Comparison of ENCODE assay signal across 21 cellular contexts in genomic region chr3:24477090-24477656, GRCh38. TPM values are rescaled to one million over a fixed set of nuclear protein-coding genes. Genes with fewer than 3 reads are reported as not detected.
DNase-seq lines count a peak whose midpoint lies in the region; ATAC-seq and TF ChIP-seq lines count a peak whose summit lies in the region.
"Had no signal": no experiment of that assay in that cellular context is flagged by ENCODE, and none has a peak within 500 bp of the region (broad histone marks: within the 10 kb centered on the region; RNA-seq: fewer than 3 reads in every experiment).

No MANE protein-coding gene starts in this region.

- no peak overlapping the region for H3K27ac Mint-ChIP-seq in activated CD4-positive, alpha-beta T cell treated with anti-CD3 and anti-CD28 coated beads for 36 hours
- H3K27ac Mint-ChIP-seq: CD4-positive, alpha-beta memory T cell; HFFc6 had no signal

- no peaks in the 10 kb centered on the region for H3K36me3 Mint-ChIP-seq in activated CD4-positive, alpha-beta T cell treated with anti-CD3 and anti-CD28 coated beads for 36 hours (ENCODE audit: low read depth)
- H3K36me3 Mint-ChIP-seq: CD4-positive, alpha-beta memory T cell had no signal

- POLR2A ChIA-PET in activated CD4-positive, alpha-beta T cell treated with anti-CD3 and anti-CD28 coated beads for 36 hours (lab: Charles Lee), result no interaction called here

- no peaks in the 10 kb centered on the region for H3K4me1 Mint-ChIP-seq in activated CD4-positive, alpha-beta T cell treated with anti-CD3 and anti-CD28 coated beads for 36 hours
- H3K4me1 Mint-ChIP-seq: CD4-positive, alpha-beta memory T cell had no signal

- no peak for TF ChIP-seq CTCF in ascending aorta (IDR thresholded peaks at IDR 0.05)
- TF ChIP-seq CTCF in tibial artery (IDR thresholded peaks at IDR 0.05), result no peak

- H3K4me1 ChIP-seq in HUES48 (ENCODE audit: control insufficient read depth, insufficient read depth, low read length) (peaks cover 37% of the 10 kb centered on the region), ascending aorta (peaks cover 0 to 23% of the 10 kb centered on the region in 2 donors), iPS-20b (ENCODE audit: insufficient read depth, low read length) (peaks cover 25% of the 10 kb centered on the region; the same call in 1 of the 2 replicates), tibial artery (peaks cover 0 to 76% (median 32%) of the 10 kb centered on the region in 4 donors)
- H3K4me1 ChIP-seq: BE2C had no signal

- no peaks in the 10 kb centered on the region for H3K9me3 ChIP-seq in HUES48 (ENCODE audit: control insufficient read depth, insufficient read depth, low read length)
- H3K9me3 ChIP-seq in ascending aorta, result no peaks in the 10 kb centered on the region
- no peaks in the 10 kb centered on the region for H3K9me3 ChIP-seq in iPS-20b (ENCODE audit: insufficient read depth, low read depth, low read length)
- no peaks in the 10 kb centered on the region for H3K9me3 ChIP-seq in tibial artery
- H3K9me3 ChIP-seq: BE2C had no signal

- H3K27me3 Mint-ChIP-seq in activated CD4-positive, alpha-beta T cell treated with anti-CD3 and anti-CD28 coated beads for 36 hours, result peaks cover 3% of the 10 kb centered on the region

- H3K27ac ChIP-seq in HUES48 (ENCODE audit: low read depth, low read length) (peak overlapping the region; percentile 69), ascending aorta (peak overlapping the region; percentile 54 to 58), iPS-20b (ENCODE audit: low read length) (no peak overlapping the region), tibial artery (peak overlapping the region; percentile 3 to 34)

- peaks cover 13% of the 10 kb centered on the region for H3K27me3 ChIP-seq in HUES48 (ENCODE audit: control insufficient read depth, insufficient read depth, low read length)
- no peaks in the 10 kb centered on the region for H3K27me3 ChIP-seq in ascending aorta
- peaks cover 27% of the 10 kb centered on the region; the same call in 1 of the 2 replicates for H3K27me3 ChIP-seq in iPS-20b (ENCODE audit: insufficient read depth, low read length)
- H3K27me3 ChIP-seq in tibial artery, result no peaks in the 10 kb centered on the region
- H3K27me3 ChIP-seq: BE2C had no signal

- intact Hi-C loops in ascending aorta (cut with DNase I) (loop anchor here (5.0 kb wide), 1 partner anchor 75 kb away; no protein-coding TSS in a partner anchor), tibial artery (cut with DNase I; ENCODE audit: low total_unique reads) (no loop called here)
- intact Hi-C loops in activated CD4-positive, alpha-beta T cell treated with anti-CD3 and anti-CD28 coated beads for 36 hours (cut with DNase I, micrococcal nuclease), result no loop called here

- no peak overlapping the region for H3K9ac ChIP-seq in HUES48 (ENCODE audit: low read depth, low read length)
- H3K9ac ChIP-seq in iPS-20b (ENCODE audit: low read depth, low read length), result no peak overlapping the region

- CTCF ChIA-PET in activated CD4-positive, alpha-beta T cell treated with anti-CD3 and anti-CD28 coated beads for 36 hours (lab: Charles Lee), result interaction anchor here (0.6 kb wide), 1 partner anchor 81 kb away, joined by 3 read pairs; no protein-coding TSS in a partner anchor

- H3K36me3 ChIP-seq in HUES48 (ENCODE audit: control insufficient read depth, insufficient read depth, low read length) (no peaks in the 10 kb centered on the region), ascending aorta (no peaks in the 10 kb centered on the region), iPS-20b (ENCODE audit: insufficient read depth, low read depth, low read length) (no peaks in the 10 kb centered on the region), tibial artery (no peaks in the 10 kb centered on the region)
- H3K36me3 ChIP-seq: BE2C had no signal

- H3K4me3 Mint-ChIP-seq in activated CD4-positive, alpha-beta T cell treated with anti-CD3 and anti-CD28 coated beads for 36 hours, result no peak overlapping the region
- H3K4me3 Mint-ChIP-seq: CD4-positive, alpha-beta memory T cell; HFFc6 had no signal

- H3K4me3 ChIP-seq in HUES48 (ENCODE audit: low read depth, low read length) (peak overlapping the region; percentile 41), ascending aorta (peak overlapping the region in 1 of 2 donors; percentile 10), iPS-20b (ENCODE audit: low read length) (peak overlapping the region; percentile 49; the same call in 1 of the 2 replicates), tibial artery (no peak overlapping the region)

- DNase-seq in ascending aorta (ENCODE audit: low spot score in 2 of 2) (no peak), tibial artery (no peak), middle frontal gyrus (ENCODE audit: extremely low spot score, low spot score) (no peak)
- no peak for DNase-seq in activated CD4-positive, alpha-beta T cell treated with anti-CD3 and anti-CD28 coated beads for 36 hours
- DNase-seq: BE2C; Calu3; CD4-positive, alpha-beta memory T cell; DMS53; HFFc6; NCI-H1105; NCI-H1694; NCI-H345; NCI-H526; NK-92 treated with Interleukin-12 subunit alpha and Interleukin-12 subunit beta, amount 100 ng/mL, for 24 hours; OCI-M1; SHP77 treated with DMSO at 0.1 percent for 48 hours had no signal

- no peaks in the 10 kb centered on the region for H3K9me3 Mint-ChIP-seq in activated CD4-positive, alpha-beta T cell treated with anti-CD3 and anti-CD28 coated beads for 36 hours (ENCODE audit: low read depth)

- no peak for ATAC-seq in HG03378 (IDR thresholded peaks at IDR 0.05; ENCODE audit: unreplicated experiment)
- ATAC-seq in GM19397 (IDR thresholded peaks at IDR 0.05; ENCODE audit: unreplicated experiment), result no peak
- ATAC-seq in activated CD4-positive, alpha-beta T cell treated with anti-CD3 and anti-CD28 coated beads for 36 hours, result no peak
- ATAC-seq: SK-N-SH treated with all-trans-retinoic acid at 6 μM for 48 hours had no signal

RNA-seq across cellular contexts. Expression of gene THRB, which starts 17.5 kb away (rescaled TPM):
- total RNA-seq in ascending aorta, result 24.7 TPM
- total RNA-seq in activated CD4-positive, alpha-beta T cell treated with anti-CD3 and anti-CD28 coated beads for 36 hours, result not detected
- total RNA-seq: CD4-positive, alpha-beta memory T cell; HFFc6 had no signal

Comparison
In these comparisons a context has a peak if more than half of its experiments do, and no peak if none do; other contexts are left out.
1. H3K4me3 ChIP-seq: peak in HUES48 (single experiment) and iPS-20b (single experiment); none in tibial artery (0 of 2).
2. RNA of gene THRB, which starts 17.5 kb away (total RNA-seq): 24.7 TPM in ascending aorta (single experiment); not detected in activated CD4-positive, alpha-beta T cell treated with anti-CD3 and anti-CD28 coated beads for 36 hours; every median in the first group is over 10 times any median in the second.